ENCODE assay signal across 1 cellular context in genomic region chr2:238095143-238095542, GRCh38.
TF ChIP-seq lines count a peak whose summit lies in the region.

No MANE protein-coding gene starts in this region.

TF ChIP-seq in GM23338, 12 proteins besides CTCF, POLR2A, EP300 and RAD21 (continued from another document):
- TF ChIP-seq ZNF462 (CRISPR knock-in tag; IDR thresholded peaks at IDR 0.05) (no peak), CREB1 (CRISPR knock-in tag; IDR thresholded peaks at IDR 0.05; ENCODE audit: low read depth) (no peak), REST (IDR thresholded peaks at IDR 0.05; ENCODE audit: unreplicated experiment) (no peak), ZNF331 (CRISPR knock-in tag; IDR thresholded peaks at IDR 0.05; ENCODE audit: low read depth) (no peak), ZNF114 (CRISPR knock-in tag; IDR thresholded peaks at IDR 0.05) (no peak), EZH2 (IDR thresholded peaks at IDR 0.05; ENCODE audit: low read depth, unreplicated experiment) (no peak), NANOG (IDR thresholded peaks at IDR 0.05; ENCODE audit: borderline replicate concordance) (no peak), EZH2phosphoT487 (IDR thresholded peaks at IDR 0.05; ENCODE audit: unreplicated experiment) (no peak), POLR2AphosphoS5 (IDR thresholded peaks at IDR 0.05; ENCODE audit: low read depth) (no peak), JUNB (IDR thresholded peaks at IDR 0.05; ENCODE audit: unreplicated experiment) (no peak), STAT1 (IDR thresholded peaks at IDR 0.05; ENCODE audit: unreplicated experiment) (no peak)
